Comparison of ENCODE assay signal across 15 cellular contexts in the genomic region with DNA sequence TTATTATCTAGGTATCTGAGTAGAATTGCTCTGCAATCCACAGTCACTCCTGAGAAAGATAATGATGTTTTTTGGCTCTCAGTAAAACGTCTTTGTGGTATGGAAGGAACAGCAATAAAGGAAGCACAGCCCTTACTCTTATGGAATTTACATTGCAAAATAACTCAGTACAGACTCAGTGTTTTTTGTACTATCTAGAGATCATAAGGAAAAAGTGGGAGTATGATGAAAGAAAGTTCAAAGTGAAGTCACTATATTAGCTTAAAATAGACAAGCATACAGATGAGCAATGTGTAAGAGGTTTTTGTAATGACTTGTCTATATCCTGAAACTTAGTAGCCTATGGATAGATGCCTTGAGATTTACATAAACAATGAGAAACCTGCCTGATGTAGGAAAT.
DNase-seq lines count a peak whose midpoint lies in the region; ATAC-seq and TF ChIP-seq lines count a peak whose summit lies in the region.
"Had no signal": no experiment of that assay in that cellular context is flagged by ENCODE, and none has a peak within 500 bp of the region (broad histone marks: within the 10 kb centered on the region; RNA-seq: fewer than 3 reads in every experiment).

No MANE protein-coding gene starts in this region.

- H3K9me3 Mint-ChIP-seq in Caco-2 (ENCODE audit: unreplicated experiment): no peaks in the 10 kb centered on the region

- ATAC-seq in RWPE2 (ENCODE audit: low read depth) (peak; percentile 85), esophagus mucosa (peak; percentile 37), GM21381 (IDR thresholded peaks at IDR 0.05; ENCODE audit: unreplicated experiment) (no peak)
- ATAC-seq: left ventricle myocardium superior had no signal

- BruUV-seq in Caco-2 (replicated peaks; lab: Mats Ljungman, UMichigan): no TSS peak

- no peaks in the 10 kb centered on the region for H3K27me3 Mint-ChIP-seq in Caco-2 (ENCODE audit: insufficient read depth, unreplicated experiment)

- TF ChIP-seq CTCF in HL-60 (IDR thresholded peaks at IDR 0.05; ENCODE audit: insufficient read depth, low read length) (no peak), RWPE2 (IDR thresholded peaks at IDR 0.05; ENCODE audit: poor library complexity, severe bottlenecking) (no peak), neutrophil (IDR thresholded peaks at IDR 0.05) (no peak), Caco-2 (IDR thresholded peaks at IDR 0.05; ENCODE audit: insufficient read depth in 1 of 2, low read depth in 1 of 2, low read length in 1 of 2, severe bottlenecking in 1 of 2, unreplicated experiment in 1 of 2) (no peak), GM20000 (IDR thresholded peaks at IDR 0.05; ENCODE audit: extremely low read depth, missing control alignments) (no peak)

- H3K27me3 ChIP-seq in HL-60 (ENCODE audit: insufficient read depth, poor library complexity, severe bottlenecking): no peaks in the 10 kb centered on the region
- no peaks in the 10 kb centered on the region for H3K27me3 ChIP-seq in RWPE2 (ENCODE audit: insufficient read depth, poor library complexity, severe bottlenecking)
- no peaks in the 10 kb centered on the region for H3K27me3 ChIP-seq in neutrophil
- no peaks in the 10 kb centered on the region for H3K27me3 ChIP-seq in Caco-2 (replicated peaks; ENCODE audit: control insufficient read depth, insufficient read depth, low read length)
- H3K27me3 ChIP-seq: sigmoid colon had no signal

- CTCF ChIA-PET in Caco-2 (lab: Charles Lee): no interaction called here

- H3K4me1 Mint-ChIP-seq in Caco-2 (ENCODE audit: low read depth, unreplicated experiment): peaks cover 25% of the 10 kb centered on the region

- DNase-seq in HL-60 (ENCODE audit: low read depth in 1 of 2, low spot score in 1 of 2): peak in 1 of 2 experiments; percentile 56
- DNase-seq in RWPE2 (ENCODE audit: low spot score): no peak
- DNase-seq in Caco-2: no peak
- no peak for DNase-seq in GM20000 (ENCODE audit: low spot score)
- DNase-seq: activated CD4-positive, alpha-beta T cell treated with anti-CD3 and anti-CD28 coated beads, Interleukin-2, amount 50 U/mL, for 1 hour; aorta; left ventricle myocardium superior; NCI-H1436 treated with DMSO at 0.1 percent for 48 hours; NCI-H774; sigmoid colon; SW 1271 had no signal

- intact Hi-C loops in Caco-2 (cut with micrococcal nuclease; ENCODE audit: unreplicated experiment): no loop called here

- H3K36me3 Mint-ChIP-seq in Caco-2 (ENCODE audit: insufficient read depth, unreplicated experiment): no peaks in the 10 kb centered on the region

- H3K36me3 ChIP-seq in RWPE2 (ENCODE audit: low read depth) (no peaks in the 10 kb centered on the region), neutrophil (no peaks in the 10 kb centered on the region), Caco-2 (ENCODE audit: control insufficient read depth, insufficient read depth, low read length) (no peaks in the 10 kb centered on the region)
- H3K36me3 ChIP-seq: sigmoid colon had no signal

- H3K4me3 ChIP-seq in HL-60 (replicated peaks; ENCODE audit: insufficient read depth, low read length) (no peak overlapping the region), RWPE2 (ENCODE audit: severe bottlenecking) (no peak overlapping the region), neutrophil (ENCODE audit: low read depth in 1 of 2, low read length in 1 of 2) (no peak overlapping the region), Caco-2 (ENCODE audit: low read depth, low read length) (no peak overlapping the region)
- H3K4me3 ChIP-seq: sigmoid colon had no signal

- H3K4me1 ChIP-seq in RWPE2 (ENCODE audit: insufficient read depth, poor library complexity, severe bottlenecking) (peaks cover 14% of the 10 kb centered on the region), neutrophil (ENCODE audit: control insufficient read depth in 1 of 2, insufficient read depth in 1 of 2, low read depth in 1 of 2, low read length in 1 of 2) (peaks cover 28 to 30% of the 10 kb centered on the region in 2 experiments), Caco-2 (peaks cover 4% of the 10 kb centered on the region; the same call in 1 of the 2 replicates)
- H3K4me1 ChIP-seq: sigmoid colon had no signal

- H3K9me3 ChIP-seq in RWPE2 (ENCODE audit: severe bottlenecking) (no peaks in the 10 kb centered on the region), neutrophil (no peaks in the 10 kb centered on the region), Caco-2 (no peaks in the 10 kb centered on the region)
- H3K9me3 ChIP-seq: sigmoid colon had no signal

- POLR2A ChIA-PET in Caco-2 (lab: Charles Lee): no interaction called here

- peak overlapping the region; percentile 18 for H3K27ac ChIP-seq in HL-60 (replicated peaks)
- H3K27ac ChIP-seq in RWPE2 (ENCODE audit: poor library complexity, severe bottlenecking): no peak overlapping the region
- peak overlapping the region; percentile 10 for H3K27ac ChIP-seq in neutrophil
- H3K27ac ChIP-seq: parathyroid adenoma, sigmoid colon had no signal

- no peak overlapping the region for H3K4me3 Mint-ChIP-seq in Caco-2 (ENCODE audit: unreplicated experiment)

- H3K27ac Mint-ChIP-seq in Caco-2 (ENCODE audit: unreplicated experiment): no peak overlapping the region
